Comparison of ENCODE assay signal across 8 cellular contexts in genomic region chr14:39014460-39014859, GRCh38.
"Had no signal": no experiment of that assay in that cellular context is flagged by ENCODE, and none has a peak within 500 bp of the region (broad histone marks: within the 10 kb centered on the region; RNA-seq: fewer than 3 reads in every experiment).

No MANE protein-coding gene starts in this region.

- H3K4me3 ChIP-seq: GM12878 had no signal

- DNase-seq: GDM1, GF-D8 had no signal

- FAIRE-seq: G401.6, GM12878, GM12891, GM12892, GM18507, GM19239 had no signal

- ATAC-seq: GM12878 had no signal
